Comparison of ENCODE assay signal across 1 cellular context in the genomic region with DNA sequence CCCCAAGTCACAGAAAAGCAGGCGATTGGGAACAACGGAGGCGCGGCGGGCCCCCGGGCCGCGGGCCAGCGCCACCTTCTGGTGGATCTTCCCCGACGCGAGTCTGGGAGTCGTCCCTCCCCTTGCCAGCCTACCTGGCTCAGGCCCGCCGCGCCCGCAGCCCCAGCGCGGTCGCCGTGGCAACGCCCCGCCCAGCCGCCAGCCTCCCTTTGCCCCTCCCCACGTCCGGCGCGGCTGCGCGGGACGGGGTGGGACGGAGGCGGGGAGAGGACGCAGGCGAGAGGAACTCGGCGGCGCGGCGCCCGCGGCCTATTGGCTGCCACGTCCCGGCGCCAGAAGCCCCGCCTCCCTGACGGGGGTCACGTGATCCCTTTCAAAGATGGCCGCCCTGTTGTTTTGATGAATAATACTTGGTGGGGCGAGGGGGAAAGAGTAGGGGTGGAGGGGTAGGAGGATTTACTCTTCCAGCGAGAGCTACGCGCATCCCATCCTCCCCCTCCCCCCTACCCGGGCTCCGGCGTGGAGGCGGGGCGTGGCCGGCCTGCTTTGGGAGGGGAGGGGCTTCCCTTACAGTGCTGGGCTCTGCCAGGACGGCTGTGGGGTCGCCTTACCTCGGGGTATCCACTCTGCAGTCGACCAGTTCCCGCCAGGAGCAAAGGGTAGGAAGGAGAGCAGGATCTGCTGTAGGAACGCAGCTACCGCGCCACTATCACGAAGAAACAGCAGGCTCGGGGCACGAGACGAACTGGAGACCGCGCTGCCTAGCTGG.
TF ChIP-seq lines count a peak whose summit lies in the region.

Gene UBE4B (plus strand): TSS at position 369 of the 769 bp plus-strand sequence. CDS start 713 bp downstream, outside the sequence.

TF ChIP-seq in IMR-90, 13 proteins besides CTCF, POLR2A, EP300 and RAD21 (continued from another document):
- TF ChIP-seq CHD1 (IDR thresholded peaks at IDR 0.05; ENCODE audit: low read depth, low read length) (no peak), MXI1 (IDR thresholded peaks at IDR 0.05; ENCODE audit: borderline replicate concordance, low read depth, low read length) (peak; percentile 78; the same call in 1 of the 2 replicates), BHLHE40 (IDR thresholded peaks at IDR 0.05; ENCODE audit: low read depth, low read length) (peak; percentile 52), ELK1 (IDR thresholded peaks at IDR 0.05; ENCODE audit: borderline replicate concordance, low read depth, low read length) (no peak; the same call in 1 of the 2 replicates), FOS (IDR thresholded peaks at IDR 0.05; ENCODE audit: low read depth, low read length) (0 out of 2 replicates have a peak, but pooled peaks have one; percentile 8), RFX5 (IDR thresholded peaks at IDR 0.05; ENCODE audit: low read depth, low read length) (no peak)
